Comparison of ENCODE assay signal across 22 cellular contexts in the genomic region with DNA sequence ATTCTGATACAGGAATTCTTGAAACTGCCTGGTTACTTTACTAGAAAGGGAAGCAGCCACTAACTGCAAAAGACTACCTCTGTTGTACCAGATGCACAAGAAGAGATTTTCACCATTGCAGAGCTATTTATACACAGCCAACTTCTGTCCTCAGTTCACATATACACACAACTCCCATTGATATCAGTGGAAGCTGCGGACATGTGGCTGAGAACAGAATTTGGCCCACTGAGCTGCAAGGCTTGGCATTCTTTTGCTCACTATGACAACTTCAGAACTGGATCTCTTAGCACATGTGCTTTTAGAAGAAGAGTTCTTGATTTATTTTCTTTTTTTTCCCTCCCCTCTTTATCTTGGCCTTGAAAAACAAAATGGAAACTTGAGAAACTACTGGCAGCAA. TPM values are rescaled to one million over a fixed set of nuclear protein-coding genes. Genes with fewer than 3 reads are reported as not detected.
DNase-seq lines count a peak whose midpoint lies in the region; ATAC-seq and TF ChIP-seq lines count a peak whose summit lies in the region.
"Had no signal": no experiment of that assay in that cellular context is flagged by ENCODE, and none has a peak within 500 bp of the region (broad histone marks: within the 10 kb centered on the region; RNA-seq: fewer than 3 reads in every experiment).

No MANE protein-coding gene starts in this region.

- H3K27me3 ChIP-seq in endodermal cell (ENCODE audit: control insufficient read depth, insufficient read depth, low read length, poor library complexity, severe bottlenecking) (no peaks in the 10 kb centered on the region), neural progenitor cell (no peaks in the 10 kb centered on the region), upper lobe of right lung (no peaks in the 10 kb centered on the region)
- H3K27me3 ChIP-seq: BLaER1 had no signal

- no peak overlapping the region for H3K9ac ChIP-seq in endodermal cell (ENCODE audit: extremely low read depth, low read length, poor library complexity, severe bottlenecking)
- no peak overlapping the region for H3K9ac ChIP-seq in neural progenitor cell
- H3K9ac ChIP-seq: BLaER1 had no signal

- H2AFZ ChIP-seq in neural progenitor cell (replicated peaks): no peak overlapping the region

- peaks cover 5% of the 10 kb centered on the region for H3K4me1 ChIP-seq in endodermal cell (ENCODE audit: control insufficient read depth, insufficient read depth, low read length)
- H3K4me1 ChIP-seq in neural progenitor cell: no peaks in the 10 kb centered on the region
- no peaks in the 10 kb centered on the region for H3K4me1 ChIP-seq in upper lobe of right lung
- H3K4me1 ChIP-seq: BLaER1 had no signal

- no peak for ATAC-seq in upper lobe of right lung
- ATAC-seq: GM12878, Panc1 had no signal

- H3K27ac ChIP-seq in endodermal cell (ENCODE audit: low read depth, low read length): peak overlapping the region; percentile 35
- H3K27ac ChIP-seq in neural progenitor cell: no peak overlapping the region
- no peak overlapping the region for H3K27ac ChIP-seq in upper lobe of right lung
- H3K27ac ChIP-seq: BLaER1 had no signal

- H3K27ac Mint-ChIP-seq in endodermal cell: no peak overlapping the region
- peak overlapping the region; percentile 46 for H3K27ac Mint-ChIP-seq in neural progenitor cell
- H3K27ac Mint-ChIP-seq: CD4-positive, alpha-beta T cell; IgD-negative memory B cell had no signal

- no peaks in the 10 kb centered on the region for H4K20me1 ChIP-seq in neural progenitor cell (ENCODE audit: low read depth)
- H4K20me1 ChIP-seq: BLaER1 had no signal

- TF ChIP-seq CTCF in endodermal cell (conservative IDR thresholded peaks at IDR 0.05) (no peak), neural progenitor cell (IDR thresholded peaks at IDR 0.05) (no peak), upper lobe of right lung (IDR thresholded peaks at IDR 0.05) (no peak)

- H3K27me3 Mint-ChIP-seq in endodermal cell (ENCODE audit: insufficient read depth) (peaks cover 10% of the 10 kb centered on the region), neural progenitor cell (ENCODE audit: insufficient read depth, low read depth) (peaks cover 12% of the 10 kb centered on the region)

- H3K9me3 Mint-ChIP-seq in endodermal cell: peaks cover 2% of the 10 kb centered on the region
- no peaks in the 10 kb centered on the region for H3K9me3 Mint-ChIP-seq in neural progenitor cell
- H3K9me3 Mint-ChIP-seq: CD4-positive, alpha-beta T cell had no signal

- H3K9me3 ChIP-seq in endodermal cell (ENCODE audit: control insufficient read depth, low read length) (no peaks in the 10 kb centered on the region), neural progenitor cell (ENCODE audit: low read depth) (no peaks in the 10 kb centered on the region), upper lobe of right lung (no peaks in the 10 kb centered on the region)
- H3K9me3 ChIP-seq: BLaER1 had no signal

- intact Hi-C loops in upper lobe of right lung (cut with DNase I): no loop called here

- H3K4me1 Mint-ChIP-seq in endodermal cell (peaks cover 31% of the 10 kb centered on the region), neural progenitor cell (peaks cover 28% of the 10 kb centered on the region)
- H3K4me1 Mint-ChIP-seq: IgD-negative memory B cell had no signal

- DNase-seq in NCI-H69 (lab: John Stamatoyannopoulos, UW) (peak; percentile 13), endodermal cell (no peak), globus pallidus (ENCODE audit: low spot score) (peak; percentile 3), neural progenitor cell (ENCODE audit: low spot score) (no peak), 8988T (no peak), upper lobe of right lung (no peak)
- DNase-seq in stimulated activated CD4-positive, alpha-beta T cell treated with anti-CD3 and anti-CD28 coated beads, Interleukin-4, amount 100 ng/mL, for 4 hours: no peak
- DNase-seq: CD4-positive, alpha-beta T cell; COR-L47; DMS 273 treated with DMSO at 0.1 percent for 48 hours; DMS79 treated with DMSO at 0.1 percent for 48 hours; MV-4-11; NCI-H1105 treated with DMSO at 0.1 percent for 48 hours; NCI-H2029 treated with DMSO at 0.1 percent for 48 hours; NCI-H2171; NCI-H345; NCI-H524; NCI-H82 had no signal

- H3K36me3 Mint-ChIP-seq in endodermal cell (ENCODE audit: low read depth) (no peaks in the 10 kb centered on the region), neural progenitor cell (no peaks in the 10 kb centered on the region)
- H3K36me3 Mint-ChIP-seq: IgD-negative memory B cell had no signal

- 67 to 85% methylated on average over 1 of the region's 1 CpG for WGBS in endodermal cell (ENCODE audit: insufficient coverage in 1 of 2, insufficient read length in 1 of 2), 2 experiments

- H3K4me3 Mint-ChIP-seq in endodermal cell: no peak overlapping the region
- H3K4me3 Mint-ChIP-seq in neural progenitor cell: no peak overlapping the region
- H3K4me3 Mint-ChIP-seq: CD4-positive, alpha-beta T cell; IgD-negative memory B cell had no signal

- no peaks in the 10 kb centered on the region for H3K79me2 ChIP-seq in neural progenitor cell (ENCODE audit: low read depth)

- no peaks in the 10 kb centered on the region for H3F3A ChIP-seq in neural progenitor cell (ENCODE audit: low read depth)

- no peak overlapping the region for H3K4me2 ChIP-seq in neural progenitor cell
- H3K4me2 ChIP-seq: BLaER1 had no signal

- H3K36me3 ChIP-seq in endodermal cell (ENCODE audit: control insufficient read depth, insufficient read depth, low read length) (no peaks in the 10 kb centered on the region), neural progenitor cell (no peaks in the 10 kb centered on the region), upper lobe of right lung (no peaks in the 10 kb centered on the region)
- H3K36me3 ChIP-seq: BLaER1 had no signal

- no peak overlapping the region for H3K4me3 ChIP-seq in endodermal cell (ENCODE audit: low read length)
- H3K4me3 ChIP-seq in neural progenitor cell: no peak overlapping the region
- H3K4me3 ChIP-seq in upper lobe of right lung: no peak overlapping the region
- H3K4me3 ChIP-seq: BLaER1, GM12878 had no signal

RNA-seq across cellular contexts. Expression of gene PTPRO, which starts 28.3 kb away (rescaled TPM):
- total RNA-seq in endodermal cell: under 1 TPM in 1 of 2 donors, not detected in 1; 0.31 TPM
- polyA plus RNA-seq in endodermal cell (2013, experiment 1 of 2): 11.7 TPM
- 8.8 TPM for polyA plus RNA-seq in endodermal cell (2013, experiment 2 of 2)
- total RNA-seq in neural progenitor cell (ENCODE audit: low replicate concordance): 3.7 and 5.8 TPM in 2 replicates
- 10.6 TPM for total RNA-seq in upper lobe of right lung

Comparison
In these comparisons a context has a peak if more than half of its experiments do, and no peak if none do; other contexts are left out.
1. DNase-seq: peak in NCI-H69 (single experiment) and globus pallidus (single experiment); none in endodermal cell (single experiment), neural progenitor cell (single experiment), 8988T (single experiment), upper lobe of right lung (single experiment) and stimulated activated CD4-positive, alpha-beta T cell treated with anti-CD3 and anti-CD28 coated beads, Interleukin-4, amount 100 ng/mL, for 4 hours (0 of 2).